ENCODE assay signal across 21 cellular contexts in genomic region chr10:77587424-77587806, GRCh38. TPM values are rescaled to one million over a fixed set of nuclear protein-coding genes. Genes with fewer than 3 reads are reported as not detected.
DNase-seq lines count a peak whose midpoint lies in the region; TF ChIP-seq lines count a peak whose summit lies in the region.
"Had no signal": no experiment of that assay in that cellular context is flagged by ENCODE, and none has a peak within 500 bp of the region (broad histone marks: within the 10 kb centered on the region; RNA-seq: fewer than 3 reads in every experiment).

No MANE protein-coding gene starts in this region.

- H3K9me2 ChIP-seq in hepatocyte (replicated peaks; ENCODE audit: insufficient read depth) = no peaks in the 10 kb centered on the region

- WGBS in hepatocyte (ENCODE audit: low lambda C conversion rate, missing lambda C conversion rate) = 53% methylated on average over 3 of the region's 3 CpGs

- peak overlapping the region; percentile 3 for H3K4me3 Mint-ChIP-seq in osteocyte (ENCODE audit: unreplicated experiment)
- no peak overlapping the region for H3K4me3 Mint-ChIP-seq in activated CD4-positive, alpha-beta memory T cell treated with anti-CD3 and anti-CD28 coated beads, Interleukin-2, amount 10 ng/mL, durations not matched to agents 7 days and 5 days
- no peak overlapping the region for H3K4me3 Mint-ChIP-seq in activated CD4-positive, alpha-beta memory T cell treated with anti-CD3 and anti-CD28 coated beads for 36 hours
- H3K4me3 Mint-ChIP-seq: activated naive CD8-positive, alpha-beta T cell treated with anti-CD3 and anti-CD28 coated beads, Interleukin-2, amount 10 ng/mL, durations not matched to agents 7 days and 5 days; activated T-cell treated with anti-CD3 and anti-CD28 coated beads, Interleukin-2, amount 50 U/mL, for 4 hours; CD14-positive monocyte; nephron had no signal

- H3K27ac ChIP-seq in RWPE1 (peak overlapping the region; percentile 73), hepatocyte (peak overlapping the region; percentile 69), vagina (peak overlapping the region; percentile 62)
- H3K27ac ChIP-seq: cardiac muscle cell, suprapubic skin had no signal

- H3K36me3 ChIP-seq in hepatocyte (replicated peaks; ENCODE audit: insufficient read depth, low read depth) (no peaks in the 10 kb centered on the region), vagina (no peaks in the 10 kb centered on the region)
- H3K36me3 ChIP-seq: cardiac muscle cell, suprapubic skin had no signal

- H3K9me3 ChIP-seq in hepatocyte (ENCODE audit: low read depth) = no peaks in the 10 kb centered on the region
- H3K9me3 ChIP-seq in vagina = no peaks in the 10 kb centered on the region
- H3K9me3 ChIP-seq: suprapubic skin had no signal

- no peaks in the 10 kb centered on the region for H4K20me1 ChIP-seq in hepatocyte (ENCODE audit: insufficient read depth, poor library complexity, severe bottlenecking)

- no peaks in the 10 kb centered on the region for H3K27me3 Mint-ChIP-seq in osteocyte (ENCODE audit: unreplicated experiment)
- no peaks in the 10 kb centered on the region for H3K27me3 Mint-ChIP-seq in activated CD4-positive, alpha-beta memory T cell treated with anti-CD3 and anti-CD28 coated beads, Interleukin-2, amount 10 ng/mL, durations not matched to agents 7 days and 5 days
- no peaks in the 10 kb centered on the region for H3K27me3 Mint-ChIP-seq in activated CD4-positive, alpha-beta memory T cell treated with anti-CD3 and anti-CD28 coated beads for 36 hours
- H3K27me3 Mint-ChIP-seq: activated naive CD8-positive, alpha-beta T cell treated with anti-CD3 and anti-CD28 coated beads, Interleukin-2, amount 10 ng/mL, durations not matched to agents 7 days and 5 days had no signal

- H3K4me3 ChIP-seq in hepatocyte (no peak overlapping the region), vagina (no peak overlapping the region)
- H3K4me3 ChIP-seq: cardiac muscle cell, suprapubic skin had no signal

- intact Hi-C loops in vagina (cut with DNase I) = no loop called here
- intact Hi-C loops in activated CD4-positive, alpha-beta memory T cell treated with anti-CD3 and anti-CD28 coated beads for 36 hours (cut with micrococcal nuclease) = no loop called here

- DNase-seq in RWPE1 (ENCODE audit: low spot score) (no peak), hepatocyte (ENCODE audit: low spot score) (peak; percentile 57), osteocyte (ENCODE audit: extremely low spot score, unreplicated experiment) (no peak), vagina (ENCODE audit: extremely low spot score in 2 of 2) (no peak), DMS79 treated with DMSO at 0.1 percent for 48 hours (lab: John Stamatoyannopoulos, UW) (no peak)
- no peak for DNase-seq in activated CD4-positive, alpha-beta memory T cell treated with anti-CD3 and anti-CD28 coated beads, Interleukin-2, amount 10 ng/mL, durations not matched to agents 7 days and 5 days
- no peak for DNase-seq in activated CD4-positive, alpha-beta memory T cell treated with anti-CD3 and anti-CD28 coated beads for 36 hours
- DNase-seq: activated CD4-positive, alpha-beta T cell treated with anti-CD3 and anti-CD28 coated beads, Interleukin-2, amount 50 U/mL, for 4 hours; activated naive CD8-positive, alpha-beta T cell treated with anti-CD3 and anti-CD28 coated beads, Interleukin-2, amount 10 ng/mL, durations not matched to agents 7 days and 5 days; activated T-cell treated with anti-CD3 and anti-CD28 coated beads, Interleukin-2, amount 50 U/mL, for 4 hours; effector memory CD4-positive, alpha-beta T cell; left ventricle myocardium superior; MM.1S; NCI-H187; NCI-H524; right cardiac atrium; stimulated activated CD4-positive, alpha-beta T cell treated with anti-CD3 and anti-CD28 coated beads, Interleukin-2, amount 100 ng/mL, for 48 hours had no signal

- peaks cover 51% of the 10 kb centered on the region for H3K4me1 Mint-ChIP-seq in osteocyte (ENCODE audit: unreplicated experiment)
- peaks cover 17% of the 10 kb centered on the region for H3K4me1 Mint-ChIP-seq in activated CD4-positive, alpha-beta memory T cell treated with anti-CD3 and anti-CD28 coated beads, Interleukin-2, amount 10 ng/mL, durations not matched to agents 7 days and 5 days
- no peaks in the 10 kb centered on the region for H3K4me1 Mint-ChIP-seq in activated CD4-positive, alpha-beta memory T cell treated with anti-CD3 and anti-CD28 coated beads for 36 hours (ENCODE audit: low read depth)

- CTCF ChIA-PET in RWPE1 (lab: Yijun Ruan, JAX) = interaction anchor here (1.2 kb wide), 1 partner anchor 83 kb away, joined by 4 read pairs; no protein-coding TSS in a partner anchor
- CTCF ChIA-PET in activated CD4-positive, alpha-beta memory T cell treated with anti-CD3 and anti-CD28 coated beads, Interleukin-2, amount 10 ng/mL, durations not matched to agents 7 days and 5 days (lab: Charles Lee) = no interaction called here
- CTCF ChIA-PET in activated CD4-positive, alpha-beta memory T cell treated with anti-CD3 and anti-CD28 coated beads for 36 hours (lab: Charles Lee) = no interaction called here

- H3K27ac Mint-ChIP-seq in osteocyte (ENCODE audit: unreplicated experiment) = peak overlapping the region; percentile 92
- no peak overlapping the region for H3K27ac Mint-ChIP-seq in activated CD4-positive, alpha-beta memory T cell treated with anti-CD3 and anti-CD28 coated beads, Interleukin-2, amount 10 ng/mL, durations not matched to agents 7 days and 5 days
- no peak overlapping the region for H3K27ac Mint-ChIP-seq in activated CD4-positive, alpha-beta memory T cell treated with anti-CD3 and anti-CD28 coated beads for 36 hours
- H3K27ac Mint-ChIP-seq: activated naive CD8-positive, alpha-beta T cell treated with anti-CD3 and anti-CD28 coated beads, Interleukin-2, amount 10 ng/mL, durations not matched to agents 7 days and 5 days had no signal

- H3K4me1 ChIP-seq in hepatocyte (ENCODE audit: insufficient read depth) (peaks cover 17% of the 10 kb centered on the region), vagina (peaks cover 20% of the 10 kb centered on the region)
- H3K4me1 ChIP-seq: suprapubic skin had no signal

- H3K36me3 Mint-ChIP-seq in osteocyte (ENCODE audit: unreplicated experiment) = peaks cover 18% of the 10 kb centered on the region
- no peaks in the 10 kb centered on the region for H3K36me3 Mint-ChIP-seq in activated CD4-positive, alpha-beta memory T cell treated with anti-CD3 and anti-CD28 coated beads, Interleukin-2, amount 10 ng/mL, durations not matched to agents 7 days and 5 days (ENCODE audit: low read depth)
- no peaks in the 10 kb centered on the region for H3K36me3 Mint-ChIP-seq in activated CD4-positive, alpha-beta memory T cell treated with anti-CD3 and anti-CD28 coated beads for 36 hours
- H3K36me3 Mint-ChIP-seq: activated naive CD8-positive, alpha-beta T cell treated with anti-CD3 and anti-CD28 coated beads, Interleukin-2, amount 10 ng/mL, durations not matched to agents 7 days and 5 days; CD14-positive monocyte had no signal

- H3K27me3 ChIP-seq in hepatocyte = no peaks in the 10 kb centered on the region
- no peaks in the 10 kb centered on the region for H3K27me3 ChIP-seq in vagina
- H3K27me3 ChIP-seq: cardiac muscle cell, suprapubic skin had no signal

- no peak for TF ChIP-seq CTCF in RWPE1 (conservative IDR thresholded peaks at IDR 0.05; ENCODE audit: low read depth)
- no peak for TF ChIP-seq CTCF in hepatocyte (IDR thresholded peaks at IDR 0.05; ENCODE audit: poor library complexity)
- TF ChIP-seq CTCF in osteocyte (IDR thresholded peaks at IDR 0.05) = no peak
- no peak for TF ChIP-seq CTCF in vagina (IDR thresholded peaks at IDR 0.05)

- H3K4me2 ChIP-seq in hepatocyte = peak overlapping the region; percentile 30

- H3K79me2 ChIP-seq in hepatocyte = peaks cover 17% of the 10 kb centered on the region

- H3K9me3 Mint-ChIP-seq in osteocyte (ENCODE audit: unreplicated experiment) = no peaks in the 10 kb centered on the region
- H3K9me3 Mint-ChIP-seq in activated CD4-positive, alpha-beta memory T cell treated with anti-CD3 and anti-CD28 coated beads, Interleukin-2, amount 10 ng/mL, durations not matched to agents 7 days and 5 days = no peaks in the 10 kb centered on the region
- H3K9me3 Mint-ChIP-seq in activated CD4-positive, alpha-beta memory T cell treated with anti-CD3 and anti-CD28 coated beads for 36 hours = no peaks in the 10 kb centered on the region
- H3K9me3 Mint-ChIP-seq: activated naive CD8-positive, alpha-beta T cell treated with anti-CD3 and anti-CD28 coated beads, Interleukin-2, amount 10 ng/mL, durations not matched to agents 7 days and 5 days; activated T-cell treated with anti-CD3 and anti-CD28 coated beads, Interleukin-2, amount 50 U/mL, for 4 hours; nephron had no signal

- no peak for TF ChIP-seq POLR2A in vagina (IDR thresholded peaks at IDR 0.05)

- POLR2A ChIA-PET in RWPE1 (lab: Yijun Ruan, JAX; ENCODE audit: low non-redundant PET) = no interaction called here
- POLR2A ChIA-PET in activated CD4-positive, alpha-beta memory T cell treated with anti-CD3 and anti-CD28 coated beads, Interleukin-2, amount 10 ng/mL, durations not matched to agents 7 days and 5 days (lab: Charles Lee) = no interaction called here
- POLR2A ChIA-PET in activated CD4-positive, alpha-beta memory T cell treated with anti-CD3 and anti-CD28 coated beads for 36 hours (lab: Charles Lee) = no interaction called here

- no peak overlapping the region for H2AFZ ChIP-seq in hepatocyte

RNA-seq across cellular contexts. Expression of gene KCNMA1, which starts 50.2 kb away (rescaled TPM):
- total RNA-seq in hepatocyte = 26.0 and 42.6 TPM in 2 replicates
- 69.1 and 73.3 TPM in 2 replicates for polyA plus RNA-seq in hepatocyte
- 95.5 and 98.1 TPM in 2 replicates for total RNA-seq in osteocyte
- total RNA-seq in vagina = 94.3 TPM
- under 1 TPM; 0.25 to 0.38 TPM for total RNA-seq in activated CD4-positive, alpha-beta memory T cell treated with anti-CD3 and anti-CD28 coated beads, Interleukin-2, amount 10 ng/mL, durations not matched to agents 7 days and 5 days
- not detected for total RNA-seq in activated CD4-positive, alpha-beta memory T cell treated with anti-CD3 and anti-CD28 coated beads for 36 hours

Comparison
In these comparisons a context has a peak if more than half of its experiments do, and no peak if none do; other contexts are left out.
1. RNA of gene KCNMA1, which starts 50.2 kb away (total RNA-seq): 95.5 to 98.1 TPM in osteocyte, 94.3 TPM in vagina (single experiment) and 26.0 to 42.6 TPM in hepatocyte; 0.25 to 0.38 TPM in activated CD4-positive, alpha-beta memory T cell treated with anti-CD3 and anti-CD28 coated beads, Interleukin-2, amount 10 ng/mL, durations not matched to agents 7 days and 5 days and not detected in activated CD4-positive, alpha-beta memory T cell treated with anti-CD3 and anti-CD28 coated beads for 36 hours; every median in the first group is over 10 times any median in the second.
2. Peak in every context shown above with its lines, with median percentiles within 50 percentile points of each other: H3K27ac ChIP-seq.